ENCODE assay signal across 24 cellular contexts in the genomic region with DNA sequence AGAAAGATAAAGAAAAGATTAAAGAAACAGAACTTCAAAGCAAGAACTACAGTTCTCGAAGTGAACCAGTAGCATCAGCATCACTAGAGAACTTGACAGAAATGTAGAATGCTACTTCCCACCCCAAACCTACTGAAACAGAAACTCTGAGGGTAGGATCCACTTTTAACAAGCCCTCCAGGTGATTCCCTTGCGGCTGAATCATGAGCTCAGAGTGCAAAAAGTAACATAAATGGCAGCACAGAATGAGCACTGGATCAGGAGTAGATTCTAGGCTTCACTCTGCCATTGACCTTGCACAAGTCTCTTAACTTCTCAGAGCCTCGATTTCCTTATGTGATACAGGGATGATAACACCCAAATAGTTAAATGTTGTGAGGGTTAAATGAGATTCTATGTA. TPM values are rescaled to one million over a fixed set of nuclear protein-coding genes. Genes with fewer than 3 reads are reported as not detected.
DNase-seq lines count a peak whose midpoint lies in the region; FAIRE-seq and TF ChIP-seq lines count a peak whose summit lies in the region.
"Had no signal": no experiment of that assay in that cellular context is flagged by ENCODE, and none has a peak within 500 bp of the region (broad histone marks: within the 10 kb centered on the region; RNA-seq: fewer than 3 reads in every experiment).

No MANE protein-coding gene starts in this region.

- H3K4me1 ChIP-seq in OCI-LY3 (ENCODE audit: low read length) = peaks cover 9% of the 10 kb centered on the region
- H3K4me1 ChIP-seq in keratinocyte (ENCODE audit: control insufficient read depth, extremely low read depth, insufficient read depth, low read length) = peaks cover 15% of the 10 kb centered on the region

- peaks cover 69% of the 10 kb centered on the region for H3K4me1 Mint-ChIP-seq in activated T-cell treated with anti-CD3 and anti-CD28 coated beads, Interleukin-2, amount 50 U/mL, for 24 hours (ENCODE audit: low read depth)
- peaks cover 17% of the 10 kb centered on the region for H3K4me1 Mint-ChIP-seq in endothelial cell (ENCODE audit: unreplicated experiment)

- H3K9ac ChIP-seq in OCI-LY3 (ENCODE audit: low read length) (no peak overlapping the region), keratinocyte (ENCODE audit: control insufficient read depth, extremely low read depth, insufficient read depth, low read length) (no peak overlapping the region)

- peak overlapping the region; percentile 73 for H3K27ac Mint-ChIP-seq in activated T-cell treated with anti-CD3 and anti-CD28 coated beads, Interleukin-2, amount 50 U/mL, for 24 hours
- H3K27ac Mint-ChIP-seq in endothelial cell (ENCODE audit: unreplicated experiment) = no peak overlapping the region
- H3K27ac Mint-ChIP-seq: natural killer cell treated with Interleukin-12 subunit alpha and Interleukin-12 subunit beta and Interleukin-15 and Interleukin-18, amount 100 ng/mL, for 72 hours had no signal

- H3K4me2 ChIP-seq in OCI-LY3 (ENCODE audit: low read length) (peak overlapping the region; percentile 28), keratinocyte (ENCODE audit: control insufficient read depth, extremely low read depth, insufficient read depth, low read depth, low read length) (no peak overlapping the region)

- H3K36me3 ChIP-seq in OCI-LY3 (replicated peaks; ENCODE audit: low read depth, low read length) (no peaks in the 10 kb centered on the region), keratinocyte (ENCODE audit: control insufficient read depth in 2 of 2, extremely low read depth in 1 of 2, insufficient read depth in 2 of 2, low read length in 2 of 2) (peaks cover 0 to 4% of the 10 kb centered on the region in 2 experiments)
- H3K36me3 ChIP-seq: brain microvascular endothelial cell, colonic mucosa, pancreas, right lobe of liver, transverse colon had no signal

- H3K27me3 ChIP-seq in OCI-LY3 (ENCODE audit: low read depth, low read length) (no peaks in the 10 kb centered on the region), keratinocyte (ENCODE audit: control insufficient read depth, extremely low read depth, insufficient read depth, low read length) (no peaks in the 10 kb centered on the region)
- H3K27me3 ChIP-seq: brain microvascular endothelial cell, colonic mucosa, pancreas, right lobe of liver, transverse colon had no signal

- no peak for TF ChIP-seq CTCF in GM13976 (IDR thresholded peaks at IDR 0.05; ENCODE audit: borderline replicate concordance, control extremely low read depth, extremely low read depth, insufficient read depth, missing control alignments)
- TF ChIP-seq CTCF in OCI-LY3 (IDR thresholded peaks at IDR 0.05; ENCODE audit: low read depth, low read length) = no peak
- TF ChIP-seq CTCF in keratinocyte (optimal IDR thresholded peaks at IDR 0.05 in 1 of 3, IDR thresholded peaks at IDR 0.05 in 1 of 3, conservative IDR thresholded peaks at IDR 0.05 in 1 of 3; ENCODE audit: extremely low read depth in 1 of 3, insufficient read depth in 2 of 3, low read length in 3 of 3) = no peak
- TF ChIP-seq CTCF in endothelial cell (IDR thresholded peaks at IDR 0.05; ENCODE audit: unreplicated experiment) = no peak

- no peaks in the 10 kb centered on the region for H3K9me3 Mint-ChIP-seq in activated T-cell treated with anti-CD3 and anti-CD28 coated beads, Interleukin-2, amount 50 U/mL, for 24 hours
- no peaks in the 10 kb centered on the region for H3K9me3 Mint-ChIP-seq in endothelial cell (ENCODE audit: unreplicated experiment)
- H3K9me3 Mint-ChIP-seq: natural killer cell treated with Interleukin-12 subunit alpha and Interleukin-12 subunit beta and Interleukin-15 and Interleukin-18, amount 100 ng/mL, for 72 hours had no signal

- H4K20me1 ChIP-seq in OCI-LY3 (ENCODE audit: insufficient read depth, low read length) = no peaks in the 10 kb centered on the region
- H4K20me1 ChIP-seq in keratinocyte (ENCODE audit: control insufficient read depth, extremely low read depth, insufficient read depth, low read length) = no peaks in the 10 kb centered on the region

- no peak for TF ChIP-seq POLR2A in GM12891 (IDR thresholded peaks at IDR 0.05; ENCODE audit: low read depth, low read length)

- no peaks in the 10 kb centered on the region for H3K27me3 Mint-ChIP-seq in activated T-cell treated with anti-CD3 and anti-CD28 coated beads, Interleukin-2, amount 50 U/mL, for 24 hours
- H3K27me3 Mint-ChIP-seq in endothelial cell (ENCODE audit: unreplicated experiment) = peaks cover 4% of the 10 kb centered on the region
- H3K27me3 Mint-ChIP-seq: natural killer cell treated with Interleukin-12 subunit alpha and Interleukin-12 subunit beta and Interleukin-15 and Interleukin-18, amount 100 ng/mL, for 72 hours had no signal

- peaks cover 3% of the 10 kb centered on the region for H3K36me3 Mint-ChIP-seq in activated T-cell treated with anti-CD3 and anti-CD28 coated beads, Interleukin-2, amount 50 U/mL, for 24 hours (ENCODE audit: low read depth)
- no peaks in the 10 kb centered on the region for H3K36me3 Mint-ChIP-seq in endothelial cell (ENCODE audit: low read depth, unreplicated experiment)
- H3K36me3 Mint-ChIP-seq: natural killer cell treated with Interleukin-12 subunit alpha and Interleukin-12 subunit beta and Interleukin-15 and Interleukin-18, amount 100 ng/mL, for 72 hours had no signal

- H3K79me2 ChIP-seq in OCI-LY3 (ENCODE audit: low read length) (no peaks in the 10 kb centered on the region), keratinocyte (ENCODE audit: control insufficient read depth, insufficient read depth, low read length) (peaks cover 86% of the 10 kb centered on the region)

- H3K9me3 ChIP-seq in OCI-LY3 (ENCODE audit: insufficient read depth, low read length) (no peaks in the 10 kb centered on the region), keratinocyte (ENCODE audit: control insufficient read depth, low read depth, low read length) (no peaks in the 10 kb centered on the region)
- H3K9me3 ChIP-seq: colonic mucosa, pancreas, right lobe of liver, transverse colon had no signal

- H3K4me3 ChIP-seq in OCI-LY3 (ENCODE audit: low read length) (no peak overlapping the region), keratinocyte (ENCODE audit: control insufficient read depth in 2 of 3, extremely low read depth in 1 of 3, insufficient read depth in 2 of 3, low read depth in 1 of 3, low read length in 3 of 3) (no peak overlapping the region)
- H3K4me3 ChIP-seq: colonic mucosa, pancreas, right lobe of liver, transverse colon had no signal

- dilution Hi-C loops in keratinocyte (cut with MboI; ENCODE audit: extremely low pct_ligation_motif_present, low sequenced_read_pairs) = no loop called here

- H3K9me1 ChIP-seq in keratinocyte (ENCODE audit: control insufficient read depth, extremely low read depth, insufficient read depth, low read length) = peaks cover 2% of the 10 kb centered on the region

- FAIRE-seq in keratinocyte (lab: Jason Lieb, UNC) (peak; percentile 9), GM12891 (lab: Jason Lieb, UNC) (no peak)
- FAIRE-seq: H54, pancreas had no signal

- H2AFZ ChIP-seq in OCI-LY3 (ENCODE audit: low read depth, low read length) (no peak overlapping the region), keratinocyte (ENCODE audit: control insufficient read depth, low read length) (no peak overlapping the region)

- H3K4me3 Mint-ChIP-seq in activated T-cell treated with anti-CD3 and anti-CD28 coated beads, Interleukin-2, amount 50 U/mL, for 24 hours = no peak overlapping the region
- H3K4me3 Mint-ChIP-seq in endothelial cell (ENCODE audit: unreplicated experiment) = no peak overlapping the region
- H3K4me3 Mint-ChIP-seq: natural killer cell treated with Interleukin-12 subunit alpha and Interleukin-12 subunit beta and Interleukin-15 and Interleukin-18, amount 100 ng/mL, for 72 hours had no signal

- in situ Hi-C loops in GM13976 (cut with MboI; ENCODE audit: low sequenced_read_pairs, unreplicated experiment) = no loop called here

- H3K27ac ChIP-seq in OCI-LY3 (ENCODE audit: low read length) (no peak overlapping the region), keratinocyte (ENCODE audit: control insufficient read depth, insufficient read depth, low read length) (no peak overlapping the region)
- H3K27ac ChIP-seq: brain microvascular endothelial cell, C4-2B, colonic mucosa, pancreas, right lobe of liver, transverse colon, VCaP had no signal

- no peak for DNase-seq in activated T-cell treated with anti-CD3 and anti-CD28 coated beads, Interleukin-2, amount 50 U/mL, for 24 hours
- DNase-seq in activated T-cell treated with anti-CD3 and anti-CD28 coated beads for 4 hours (no peak), GM13976 (ENCODE audit: low spot score) (peak; percentile 48), keratinocyte (ENCODE audit: low read depth, low spot score) (no peak), endothelial cell (ENCODE audit: low spot score) (no peak), HuH-7 (ENCODE audit: low spot score) (no peak), GM12891 (ENCODE audit: insufficient read length, low spot score) (no peak)
- DNase-seq: brain microvascular endothelial cell; colonic mucosa; KBM-7; left colon; MV-4-11; NCI-H1694 treated with DMSO at 0.1 percent for 48 hours; NCI-H748 treated with DMSO at 0.1 percent for 48 hours; OCI-M1; right lobe of liver; stimulated activated naive CD4-positive, alpha-beta T cell treated with Interleukin-2 at 50 U/mL for 16 hours; transverse colon had no signal

TF ChIP-seq in GM12891, 5 proteins besides CTCF, POLR2A, EP300 and RAD21 (continues in another document):
- TF ChIP-seq POU2F2 (IDR thresholded peaks at IDR 0.05; ENCODE audit: low read depth, low read length) (no peak), SPI1 (IDR thresholded peaks at IDR 0.05; ENCODE audit: low read depth, low read length) (no peak), TAF1 (IDR thresholded peaks at IDR 0.05; ENCODE audit: low read depth, low read length) (no peak)

RNA-seq across cellular contexts. Expression of a gene that starts 5.8 kb away (rescaled TPM):
- 36.3 to 54.0 TPM (median 39.5 TPM) in 3 replicates for polyA plus RNA-seq in keratinocyte
- 35.8 TPM for polyA plus RNA-seq in keratinocyte (2011; ENCODE audit: low read depth)
- 34.8 and 46.4 TPM in 2 replicates for polyA plus RNA-seq in keratinocyte (2011; cell fraction: cytosol; rRNA removed)
- 102 and 124 TPM in 2 replicates for polyA plus RNA-seq in keratinocyte (2011; cell fraction: nucleus; rRNA removed)
- polyA plus RNA-seq in keratinocyte (2012; ENCODE audit: low replicate concordance) = 36.3 and 51.4 TPM in 2 replicates
- 58.4 to 133 TPM (median 75.2 TPM) in 3 replicates for polyA minus RNA-seq in keratinocyte
- 45.7 TPM for polyA minus RNA-seq in keratinocyte (2011; cell fraction: cytosol; rRNA and poly(A)+ RNA removed)
- polyA minus RNA-seq in keratinocyte (2011; cell fraction: nucleus; rRNA and poly(A)+ RNA removed) = 76.4 and 115 TPM in 2 replicates
- total RNA-seq in endothelial cell (ENCODE audit: unreplicated experiment) = 26.9 TPM
- polyA plus RNA-seq in GM12891 (2012; ENCODE audit: low read depth, missing spikeins) = 7.3 TPM

RNA-seq across cellular contexts. Expression of a gene that starts 6.3 kb away (rescaled TPM):
- polyA plus RNA-seq in keratinocyte = 0.42 to 0.80 TPM (median 0.69 TPM) in 3 replicates
- polyA plus RNA-seq in keratinocyte (2011; ENCODE audit: low read depth) = not detected
- 0.13 and 0.19 TPM in 2 replicates for polyA plus RNA-seq in keratinocyte (2011; cell fraction: cytosol; rRNA removed)
- 0.98 and 1.1 TPM in 2 replicates for polyA plus RNA-seq in keratinocyte (2011; cell fraction: nucleus; rRNA removed)
- 0.93 and 1.7 TPM in 2 replicates for polyA plus RNA-seq in keratinocyte (2012; ENCODE audit: low replicate concordance)
- 0.74 to 1.9 TPM (median 1.5 TPM) in 3 replicates for polyA minus RNA-seq in keratinocyte
- polyA minus RNA-seq in keratinocyte (2011; cell fraction: cytosol; rRNA and poly(A)+ RNA removed) = not detected
- polyA minus RNA-seq in keratinocyte (2011; cell fraction: nucleus; rRNA and poly(A)+ RNA removed) = 0.32 and 0.47 TPM in 2 replicates
- total RNA-seq in endothelial cell (ENCODE audit: unreplicated experiment) = 4.3 TPM
- 0.62 TPM for polyA plus RNA-seq in GM12891 (2012; ENCODE audit: low read depth, missing spikeins)
